In the genomic region with DNA sequence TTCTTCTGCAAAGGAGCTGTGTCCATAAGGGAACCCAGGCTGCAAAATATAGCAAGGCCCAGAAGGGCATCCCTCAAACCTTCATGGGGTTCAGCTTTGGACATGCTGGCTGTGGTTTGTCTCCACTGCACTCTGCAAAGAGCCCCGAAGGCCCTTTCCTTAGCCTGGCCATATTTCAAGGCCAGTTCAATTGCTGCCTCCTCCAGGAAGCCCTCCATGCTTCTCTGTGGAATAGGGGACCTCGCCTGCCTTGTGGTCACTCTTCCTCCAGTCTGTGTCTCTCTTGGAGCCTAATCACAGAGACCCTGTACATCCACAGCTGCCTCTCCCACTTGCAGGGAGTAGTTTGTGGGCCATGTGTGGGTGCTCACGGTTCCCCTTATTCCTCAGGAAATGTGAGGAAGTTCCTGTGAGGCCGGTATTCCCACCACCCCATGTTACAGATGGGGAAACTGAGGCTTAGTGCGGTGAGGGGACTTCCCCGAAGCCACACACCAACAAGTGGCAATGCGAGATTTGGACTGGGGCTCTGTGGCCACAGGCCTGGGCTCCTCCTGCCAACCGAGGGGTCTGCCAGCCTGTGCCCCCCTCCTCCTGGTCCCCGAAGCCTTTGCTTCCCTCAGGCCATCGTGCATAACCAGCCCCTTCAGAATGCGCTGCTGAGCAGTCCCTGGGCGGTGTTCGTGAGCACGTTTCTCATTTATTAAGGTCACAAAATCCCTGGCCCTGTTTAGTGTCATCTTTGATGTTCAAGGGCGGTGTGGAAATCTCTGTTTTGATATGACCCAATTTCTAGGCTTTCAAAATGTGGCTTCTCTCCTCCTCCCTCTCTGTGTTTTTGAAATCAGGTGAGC, we compare ENCODE assay signal across 18 cellular contexts.
"Had no signal": no experiment of that assay in that cellular context is flagged by ENCODE, and none has a peak within 500 bp of the region (broad histone marks: within the 10 kb centered on the region; RNA-seq: fewer than 3 reads in every experiment).

No MANE protein-coding gene starts in this region.

- H3K4me1 ChIP-seq: prostate gland had no signal

- H3K36me3 ChIP-seq: prostate gland, thoracic aorta, upper lobe of right lung had no signal

- FAIRE-seq: endothelial cell of umbilical vein had no signal

- H3K4me3 ChIP-seq: hepatocyte, prostate gland, thoracic aorta, upper lobe of right lung had no signal

- H3K27me3 ChIP-seq: hepatocyte, upper lobe of right lung had no signal

- H3K27ac Mint-ChIP-seq: activated CD4-positive, alpha-beta memory T cell treated with anti-CD3 and anti-CD28 coated beads, Interleukin-2, amount 10 ng/mL, durations not matched to agents 7 days and 5 days; activated T-cell treated with anti-CD3 and anti-CD28 coated beads, Interleukin-2, amount 50 U/mL, for 24 hours; memory B cell; stimulated activated effector memory CD8-positive, alpha-beta T cell treated with anti-CD3 and anti-CD28 coated beads, Interleukin-12 subunit alpha, Interleukin-12 subunit beta, amount 100 ng/mL, for 72 hours had no signal

- ATAC-seq: stimulated activated effector memory CD8-positive, alpha-beta T cell treated with anti-CD3 and anti-CD28 coated beads, Interleukin-12 subunit alpha, Interleukin-12 subunit beta, amount 100 ng/mL, for 72 hours had no signal

- H3K4me2 ChIP-seq: hepatocyte had no signal

- H3K27me3 Mint-ChIP-seq: activated CD4-positive, alpha-beta memory T cell treated with anti-CD3 and anti-CD28 coated beads, Interleukin-2, amount 10 ng/mL, durations not matched to agents 7 days and 5 days; activated T-cell treated with anti-CD3 and anti-CD28 coated beads, Interleukin-2, amount 50 U/mL, for 24 hours; memory B cell had no signal

- H3K9me3 ChIP-seq: prostate gland, thoracic aorta, upper lobe of right lung had no signal

- H3K9me3 Mint-ChIP-seq: activated CD4-positive, alpha-beta memory T cell treated with anti-CD3 and anti-CD28 coated beads, Interleukin-2, amount 10 ng/mL, durations not matched to agents 7 days and 5 days; activated T-cell treated with anti-CD3 and anti-CD28 coated beads, Interleukin-2, amount 50 U/mL, for 24 hours; memory B cell; stimulated activated effector memory CD8-positive, alpha-beta T cell treated with anti-CD3 and anti-CD28 coated beads, Interleukin-12 subunit alpha, Interleukin-12 subunit beta, amount 100 ng/mL, for 72 hours had no signal

- H3K27ac ChIP-seq: hepatocyte, prostate gland, thoracic aorta, upper lobe of right lung had no signal

- DNase-seq: activated CD4-positive, alpha-beta memory T cell treated with anti-CD3 and anti-CD28 coated beads, Interleukin-2, amount 10 ng/mL, durations not matched to agents 7 days and 5 days; activated CD4-positive, alpha-beta T cell treated with anti-CD3 and anti-CD28 coated beads for 4 hours; activated effector memory CD4-positive, alpha-beta T cell treated with Interleukin-2 at 50 U/mL for 16 hours; activated naive CD4-positive, alpha-beta T cell treated with anti-CD3 and anti-CD28 coated beads, Interleukin-2, amount 50 U/mL, for 16 hours; activated T-cell treated with anti-CD3 and anti-CD28 coated beads, Interleukin-2, amount 50 U/mL, for 24 hours; central memory CD4-positive, alpha-beta T cell; cortex of kidney; effector CD4-positive, alpha-beta T cell; islet precursor cell; nephron progenitor cell; T-helper 2 cell had no signal

- H3K4me3 Mint-ChIP-seq: activated CD4-positive, alpha-beta memory T cell treated with anti-CD3 and anti-CD28 coated beads, Interleukin-2, amount 10 ng/mL, durations not matched to agents 7 days and 5 days; activated T-cell treated with anti-CD3 and anti-CD28 coated beads, Interleukin-2, amount 50 U/mL, for 24 hours; memory B cell; nephron progenitor cell; stimulated activated effector memory CD8-positive, alpha-beta T cell treated with anti-CD3 and anti-CD28 coated beads, Interleukin-12 subunit alpha, Interleukin-12 subunit beta, amount 100 ng/mL, for 72 hours had no signal
